In the genomic region with DNA sequence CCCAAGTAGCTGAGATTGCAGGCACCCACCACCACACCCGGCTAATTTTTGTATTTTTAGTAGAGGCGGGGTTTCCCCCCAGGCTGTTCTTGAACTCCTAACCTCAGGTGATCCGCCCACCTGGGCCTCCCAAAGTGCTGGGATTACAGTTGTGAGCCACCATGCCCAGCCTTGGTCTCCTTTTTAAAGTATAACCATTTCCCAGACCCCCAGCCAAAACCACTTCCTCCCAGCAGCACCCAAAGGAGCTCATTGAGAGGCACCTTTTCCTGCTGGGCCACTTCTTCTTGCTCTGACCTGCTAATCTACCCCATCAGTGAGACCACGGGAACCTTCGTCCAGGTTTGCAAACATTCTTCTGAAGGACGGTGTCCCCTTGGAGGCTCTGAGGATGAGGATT, we compare ENCODE assay signal across 22 cellular contexts.
A peak's percentile ranks its signal among the peaks of the same experiment; 100 is the strongest.
DNase-seq lines count a peak whose midpoint lies in the region; ATAC-seq and TF ChIP-seq lines count a peak whose summit lies in the region.
"Had no signal": no experiment of that assay in that cellular context is flagged by ENCODE, and none has a peak within 500 bp of the region (broad histone marks: within the 10 kb centered on the region; RNA-seq: fewer than 3 reads in every experiment).

No MANE protein-coding gene starts in this region.

- H3K27me3 ChIP-seq in Loucy (ENCODE audit: insufficient read depth, low read length, poor library complexity, severe bottlenecking), result no peaks in the 10 kb centered on the region
- H3K27me3 ChIP-seq: neural progenitor cell had no signal

- peaks cover 4% of the 10 kb centered on the region for H3K9me3 Mint-ChIP-seq in activated naive CD4-positive, alpha-beta T cell treated with anti-CD3 and anti-CD28 coated beads, Interleukin-2, amount 50 U/mL, for 24 hours
- no peaks in the 10 kb centered on the region for H3K9me3 Mint-ChIP-seq in central memory CD8-positive, alpha-beta T cell
- H3K9me3 Mint-ChIP-seq in stimulated activated memory B cell treated with anti-CD40 and anti-IgM and Interleukin-4, amounts not matched to agents 10 μg/mL and 1 μg/mL and 100 μg/mL, for 72 hours, result peaks cover 2% of the 10 kb centered on the region
- H3K9me3 Mint-ChIP-seq: mesothelial cell of epicardium, neural progenitor cell, type B pancreatic cell had no signal

- no peaks in the 10 kb centered on the region for H3K9me3 ChIP-seq in Loucy (ENCODE audit: insufficient read depth, low read depth, low read length)
- H3K9me3 ChIP-seq: prostate gland had no signal

- no peak overlapping the region for H3K4me3 ChIP-seq in Loucy (ENCODE audit: low read length, poor library complexity, severe bottlenecking)
- H3K4me3 ChIP-seq: coronary artery, neural progenitor cell, prostate gland had no signal

- no peak overlapping the region for H3K9ac ChIP-seq in Loucy (ENCODE audit: low read depth, low read length, poor library complexity, severe bottlenecking)
- H3K9ac ChIP-seq: neural progenitor cell had no signal

- ATAC-seq in central memory CD8-positive, alpha-beta T cell (replicated peaks; ENCODE audit: extremely low read depth, poor library complexity, severe bottlenecking), result no peak
- ATAC-seq in stimulated activated memory B cell treated with anti-CD40 and anti-IgM and Interleukin-4, amounts not matched to agents 10 μg/mL and 1 μg/mL and 100 μg/mL, for 72 hours, result no peak
- ATAC-seq: left lobe of liver had no signal

- H3K79me2 ChIP-seq in Loucy (ENCODE audit: insufficient read depth, low read length), result peaks cover 3% of the 10 kb centered on the region; the same call in 1 of the 2 replicates

- H4K20me1 ChIP-seq in Loucy (ENCODE audit: insufficient read depth, low read length, poor library complexity, severe bottlenecking), result peaks cover 14% of the 10 kb centered on the region

- H3K4me3 Mint-ChIP-seq in activated naive CD4-positive, alpha-beta T cell treated with anti-CD3 and anti-CD28 coated beads, Interleukin-2, amount 50 U/mL, for 24 hours, result no peak overlapping the region
- no peak overlapping the region for H3K4me3 Mint-ChIP-seq in central memory CD8-positive, alpha-beta T cell
- no peak overlapping the region for H3K4me3 Mint-ChIP-seq in stimulated activated memory B cell treated with anti-CD40 and anti-IgM and Interleukin-4, amounts not matched to agents 10 μg/mL and 1 μg/mL and 100 μg/mL, for 72 hours
- H3K4me3 Mint-ChIP-seq: mesothelial cell of epicardium, type B pancreatic cell had no signal

- TF ChIP-seq CTCF in Loucy (conservative IDR thresholded peaks at IDR 0.05; ENCODE audit: low read length), result no peak

- H3K4me1 Mint-ChIP-seq in activated naive CD4-positive, alpha-beta T cell treated with anti-CD3 and anti-CD28 coated beads, Interleukin-2, amount 50 U/mL, for 24 hours, result peaks cover 16% of the 10 kb centered on the region
- H3K4me1 Mint-ChIP-seq in central memory CD8-positive, alpha-beta T cell, result peaks cover 44% of the 10 kb centered on the region
- peaks cover 33% of the 10 kb centered on the region for H3K4me1 Mint-ChIP-seq in stimulated activated memory B cell treated with anti-CD40 and anti-IgM and Interleukin-4, amounts not matched to agents 10 μg/mL and 1 μg/mL and 100 μg/mL, for 72 hours

- H3K4me2 ChIP-seq in Loucy (ENCODE audit: low read depth, low read length, poor library complexity, severe bottlenecking), result peak overlapping the region; percentile 16
- H3K4me2 ChIP-seq: neural progenitor cell had no signal

- no peaks in the 10 kb centered on the region for H3K9me2 ChIP-seq in Loucy (replicated peaks; ENCODE audit: low read depth, low read length)

- peaks cover 97% of the 10 kb centered on the region for H3K36me3 ChIP-seq in Loucy (ENCODE audit: insufficient read depth, low read length)
- H3K36me3 ChIP-seq: neural progenitor cell, prostate gland had no signal

- H3F3A ChIP-seq in Loucy (ENCODE audit: low read depth), result no peaks in the 10 kb centered on the region

- H2AFZ ChIP-seq in Loucy (ENCODE audit: low read length), result no peak overlapping the region

- H3K27ac Mint-ChIP-seq in activated naive CD4-positive, alpha-beta T cell treated with anti-CD3 and anti-CD28 coated beads, Interleukin-2, amount 50 U/mL, for 24 hours, result peak overlapping the region; percentile 46
- H3K27ac Mint-ChIP-seq in central memory CD8-positive, alpha-beta T cell (ENCODE audit: low read depth), result peak overlapping the region; percentile 67
- H3K27ac Mint-ChIP-seq in stimulated activated memory B cell treated with anti-CD40 and anti-IgM and Interleukin-4, amounts not matched to agents 10 μg/mL and 1 μg/mL and 100 μg/mL, for 72 hours, result peak overlapping the region; percentile 84
- H3K27ac Mint-ChIP-seq: mesothelial cell of epicardium, neural progenitor cell had no signal

- no peak for DNase-seq in activated naive CD4-positive, alpha-beta T cell treated with anti-CD3 and anti-CD28 coated beads, Interleukin-2, amount 50 U/mL, for 16 hours
- no peak for DNase-seq in central memory CD8-positive, alpha-beta T cell (ENCODE audit: low spot score in 2 of 2)
- DNase-seq in SW480 (ENCODE audit: low spot score), result no peak
- DNase-seq in NK-92 treated with Interleukin-12 subunit alpha and Interleukin-12 subunit beta, amount 100 ng/mL, for 24 hours (lab: John Stamatoyannopoulos, UW), result no peak
- no peak for DNase-seq in OCI-M1 (lab: John Stamatoyannopoulos, UW)
- DNase-seq: activated CD4-positive, CD25-positive, alpha-beta regulatory T cell; COR-L47; DMS79 treated with DMSO at 0.1 percent for 48 hours; KG1; MV-4-11; NCI-H187; NCI-H345; small intestine had no signal

- no peaks in the 10 kb centered on the region for H3K27me3 Mint-ChIP-seq in activated naive CD4-positive, alpha-beta T cell treated with anti-CD3 and anti-CD28 coated beads, Interleukin-2, amount 50 U/mL, for 24 hours
- H3K27me3 Mint-ChIP-seq in central memory CD8-positive, alpha-beta T cell, result no peaks in the 10 kb centered on the region
- no peaks in the 10 kb centered on the region for H3K27me3 Mint-ChIP-seq in stimulated activated memory B cell treated with anti-CD40 and anti-IgM and Interleukin-4, amounts not matched to agents 10 μg/mL and 1 μg/mL and 100 μg/mL, for 72 hours

- H3K4me1 ChIP-seq in Loucy (ENCODE audit: insufficient read depth, low read length, poor library complexity, severe bottlenecking), result peaks cover 15% of the 10 kb centered on the region
- H3K4me1 ChIP-seq: neural progenitor cell, prostate gland had no signal

- peaks cover 39% of the 10 kb centered on the region for H3K36me3 Mint-ChIP-seq in activated naive CD4-positive, alpha-beta T cell treated with anti-CD3 and anti-CD28 coated beads, Interleukin-2, amount 50 U/mL, for 24 hours
- peaks cover 86% of the 10 kb centered on the region for H3K36me3 Mint-ChIP-seq in central memory CD8-positive, alpha-beta T cell (ENCODE audit: insufficient read depth)
- peaks cover 86% of the 10 kb centered on the region for H3K36me3 Mint-ChIP-seq in stimulated activated memory B cell treated with anti-CD40 and anti-IgM and Interleukin-4, amounts not matched to agents 10 μg/mL and 1 μg/mL and 100 μg/mL, for 72 hours
- H3K36me3 Mint-ChIP-seq: mesothelial cell of epicardium, neural progenitor cell, type B pancreatic cell had no signal
